ENCODE assay signal across 32 cellular contexts in the genomic region with DNA sequence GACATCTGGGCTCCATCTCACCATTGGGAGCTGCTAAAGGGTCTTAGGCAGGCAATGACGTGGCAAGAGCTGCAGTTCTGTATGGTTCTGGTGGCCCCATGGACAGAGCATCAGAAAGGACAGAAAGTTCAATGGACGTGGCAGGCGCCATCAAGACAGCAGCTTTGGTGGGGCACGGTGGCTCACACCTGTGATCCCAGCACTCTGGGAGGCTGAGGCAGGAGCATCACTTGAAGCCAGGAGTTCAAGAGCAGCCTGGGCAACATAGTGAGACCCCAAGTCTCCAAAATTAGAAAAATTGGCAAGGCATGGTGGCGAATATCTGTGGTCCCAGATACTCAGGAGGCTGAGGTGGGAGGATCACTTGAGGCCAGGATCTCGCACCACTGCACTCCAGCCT. TPM values are rescaled to one million over a fixed set of nuclear protein-coding genes. Genes with fewer than 3 reads are reported as not detected.
"Had no signal": no experiment of that assay in that cellular context is flagged by ENCODE, and none has a peak within 500 bp of the region (broad histone marks: within the 10 kb centered on the region; RNA-seq: fewer than 3 reads in every experiment).

No MANE protein-coding gene starts in this region.

- H3K36me3 ChIP-seq: ascending aorta, breast epithelium, cardiac muscle cell, colonic mucosa, esophagus squamous epithelium, WERI-Rb-1 had no signal

- H3K4me1 ChIP-seq: ascending aorta, breast epithelium, colonic mucosa had no signal

- H3K9me3 ChIP-seq: ascending aorta, breast epithelium, colonic mucosa, esophagus squamous epithelium had no signal

- FAIRE-seq: endometrium, endothelial cell of umbilical vein, frontal cortex had no signal

- H3K27me3 ChIP-seq: ascending aorta, breast epithelium, cardiac muscle cell, colonic mucosa, esophagus squamous epithelium had no signal

- H3K4me3 ChIP-seq: ascending aorta, breast epithelium, cardiac muscle cell, colonic mucosa, esophagus squamous epithelium had no signal

- ATAC-seq: activated CD4-positive, CD25-positive, alpha-beta regulatory T cell treated with anti-CD3 and anti-CD28 coated beads, Interleukin-2, amount 50 U/mL, for 24 hours; activated CD8-positive, alpha-beta T cell treated with anti-CD3 and anti-CD28 coated beads, Interleukin-2, amount 10 ng/mL, durations not matched to agents 7 days and 5 days; activated naive CD4-positive, alpha-beta T cell treated with anti-CD3 and anti-CD28 coated beads, Interleukin-2, amount 50 U/mL, for 72 hours; activated T-cell treated with anti-CD3 and anti-CD28 coated beads, Interleukin-2, amount 50 U/mL, for 72 hours; T-helper 17 cell had no signal

- H3K27ac ChIP-seq: ascending aorta, breast epithelium, cardiac muscle cell, colonic mucosa, epithelial cell of prostate, esophagus squamous epithelium, WERI-Rb-1 had no signal

- DNase-seq: activated B cell treated with CpG ODN at 0.5 μM for 24 hours; activated CD4-positive, alpha-beta memory T cell treated with anti-CD3 and anti-CD28 coated beads for 36 hours; activated CD4-positive, alpha-beta T cell treated with anti-CD3 and anti-CD28 coated beads, Interleukin-2, amount 10 ng/mL, durations not matched to agents 24 days and 14 days; activated CD8-positive, alpha-beta memory T cell treated with anti-CD3 and anti-CD28 coated beads, Interleukin-2, amount 50 U/mL, for 48 hours; activated CD8-positive, alpha-beta T cell treated with anti-CD3 and anti-CD28 coated beads, Interleukin-2, amount 10 ng/mL, durations not matched to agents 7 days and 5 days; activated gamma-delta T cell; activated naive CD4-positive, alpha-beta T cell; activated naive CD4-positive, alpha-beta T cell treated with anti-CD3 and anti-CD28 coated beads, Interleukin-2, amount 10 ng/mL, durations not matched to agents 7 days and 5 days; activated naive CD8-positive, alpha-beta T cell treated with anti-CD3 and anti-CD28 coated beads, Interleukin-2, amount 10 ng/mL, durations not matched to agents 7 days and 5 days; activated T-cell treated with anti-CD3 and anti-CD28 coated beads for 4 hours; activated T-cell treated with anti-CD3 and anti-CD28 coated beads, Interleukin-2, amount 50 U/mL, for 24 hours; activated T-cell treated with anti-CD3 and anti-CD28 coated beads, Interleukin-2, amount 50 U/mL, for 72 hours; central memory CD4-positive, alpha-beta T cell; cerebellar nuclear complex; colonic mucosa; effector CD8-positive, alpha-beta T cell; esophagus squamous epithelium; T-helper 17 cell; T1000; WERI-Rb-1 had no signal

RNA-seq across cellular contexts. Expression of a gene that starts 34.7 kb away (rescaled TPM):
- total RNA-seq: activated B cell treated with CpG ODN at 0.5 μM for 24 hours, ascending aorta, dermis microvascular lymphatic vessel endothelial cell, endothelial cell of umbilical vein, fibroblast of villous mesenchyme had no signal
- polyA plus RNA-seq: endothelial cell of umbilical vein, fibroblast of lung had no signal

RNA-seq across cellular contexts. Expression of a gene that starts 48.8 kb away (rescaled TPM):
- total RNA-seq: activated B cell treated with CpG ODN at 0.5 μM for 24 hours; activated CD4-positive, alpha-beta memory T cell treated with anti-CD3 and anti-CD28 coated beads for 36 hours; activated CD4-positive, alpha-beta T cell treated with anti-CD3 and anti-CD28 coated beads, Interleukin-2, amount 10 ng/mL, durations not matched to agents 24 days and 14 days; activated CD8-positive, alpha-beta T cell treated with anti-CD3 and anti-CD28 coated beads, Interleukin-2, amount 10 ng/mL, durations not matched to agents 7 days and 5 days; activated naive CD4-positive, alpha-beta T cell treated with anti-CD3 and anti-CD28 coated beads, Interleukin-2, amount 50 U/mL, for 72 hours; activated naive CD8-positive, alpha-beta T cell treated with anti-CD3 and anti-CD28 coated beads, Interleukin-2, amount 10 ng/mL, durations not matched to agents 7 days and 5 days; activated T-cell treated with anti-CD3 and anti-CD28 coated beads, Interleukin-2, amount 50 U/mL, for 72 hours; ascending aorta; frontal cortex; T-helper 17 cell had no signal
- polyA plus RNA-seq: cardiac muscle cell had no signal
